Comparison of ENCODE assay signal across 16 cellular contexts in the genomic region with DNA sequence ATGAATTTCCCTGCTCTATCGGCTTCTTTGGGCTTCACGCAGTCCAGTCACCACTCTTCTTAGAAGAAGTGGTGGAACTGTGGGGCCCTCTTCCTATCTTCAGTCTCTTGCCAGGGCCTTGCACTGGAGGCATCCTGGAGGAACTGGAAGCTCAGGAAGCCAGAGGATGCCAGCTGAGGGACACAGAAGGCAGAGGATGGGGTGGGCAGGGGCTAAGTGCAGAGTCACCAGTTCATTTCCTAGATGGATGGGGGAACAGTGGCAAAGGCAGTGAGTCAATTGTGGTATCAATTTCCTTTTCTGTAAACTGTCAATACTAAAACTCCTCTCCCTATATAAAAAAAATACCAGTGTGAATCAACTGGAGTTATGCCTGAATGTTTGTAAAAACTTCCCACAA.
A peak's percentile ranks its signal among the peaks of the same experiment; 100 is the strongest.
DNase-seq lines count a peak whose midpoint lies in the region; ATAC-seq lines count a peak whose summit lies in the region.
"Had no signal": no experiment of that assay in that cellular context is flagged by ENCODE, and none has a peak within 500 bp of the region (broad histone marks: within the 10 kb centered on the region; RNA-seq: fewer than 3 reads in every experiment).

No MANE protein-coding gene starts in this region.

- H3K36me3 Mint-ChIP-seq in activated T-helper 17 cell treated with anti-CD3 and anti-CD28 coated beads, Interleukin-2, amount 50 U/mL, for 72 hours (ENCODE audit: low read depth), result peaks cover 55% of the 10 kb centered on the region

- peaks cover 38% of the 10 kb centered on the region for H3K4me1 Mint-ChIP-seq in activated T-helper 17 cell treated with anti-CD3 and anti-CD28 coated beads, Interleukin-2, amount 50 U/mL, for 72 hours

- no peaks in the 10 kb centered on the region for H3K9me3 Mint-ChIP-seq in activated T-helper 17 cell treated with anti-CD3 and anti-CD28 coated beads, Interleukin-2, amount 50 U/mL, for 72 hours

- H3K4me3 Mint-ChIP-seq in activated T-helper 17 cell treated with anti-CD3 and anti-CD28 coated beads, Interleukin-2, amount 50 U/mL, for 72 hours, result peak overlapping the region; percentile 58

- peak; percentile 36 for ATAC-seq in activated T-helper 17 cell treated with anti-CD3 and anti-CD28 coated beads, Interleukin-2, amount 50 U/mL, for 72 hours (replicated peaks)
- no peak for ATAC-seq in HG02642 (IDR thresholded peaks at IDR 0.05; ENCODE audit: poor library complexity, unreplicated experiment)
- ATAC-seq: body of pancreas, SK-N-SH treated with all-trans-retinoic acid at 6 μM for 48 hours had no signal

- DNase-seq in stimulated activated naive CD4-positive, alpha-beta T cell treated with Interleukin-2 at 50 U/mL for 16 hours (lab: John Stamatoyannopoulos, UW), result peak; percentile 19
- no peak for DNase-seq in stimulated activated naive CD4-positive, alpha-beta T cell (lab: John Stamatoyannopoulos, UW)
- DNase-seq in epithelial cell of prostate (ENCODE audit: low read depth, low spot score), result no peak
- DNase-seq in NCI-H524 treated with DMSO at 0.1 percent for 48 hours (lab: John Stamatoyannopoulos, UW), result no peak
- DNase-seq in NCI-H510A (lab: John Stamatoyannopoulos, UW), result no peak
- DNase-seq: activated gamma-delta T cell treated with Interleukin-2 at 50 U/mL for 16 hours, body of pancreas, Caco-2, colonic mucosa, IMR-90, NCI-H187, NCI-H345, retina had no signal

- peak overlapping the region; percentile 66 for H3K27ac Mint-ChIP-seq in activated T-helper 17 cell treated with anti-CD3 and anti-CD28 coated beads, Interleukin-2, amount 50 U/mL, for 72 hours

- H3K27me3 Mint-ChIP-seq in activated T-helper 17 cell treated with anti-CD3 and anti-CD28 coated beads, Interleukin-2, amount 50 U/mL, for 72 hours, result no peaks in the 10 kb centered on the region

- peak overlapping the region; percentile 76 for H3K27ac ChIP-seq in epithelial cell of prostate
- H3K27ac ChIP-seq: body of pancreas had no signal
